In genomic region chr1:197519741-197520334, GRCh38 we compare ENCODE assay signal across 9 cellular contexts.
DNase-seq lines count a peak whose midpoint lies in the region; ATAC-seq and TF ChIP-seq lines count a peak whose summit lies in the region.
"Had no signal": no experiment of that assay in that cellular context is flagged by ENCODE, and none has a peak within 500 bp of the region (broad histone marks: within the 10 kb centered on the region; RNA-seq: fewer than 3 reads in every experiment).

No MANE protein-coding gene starts in this region.

- no peak overlapping the region for H3K27ac Mint-ChIP-seq in nephron

- no peaks in the 10 kb centered on the region for H3K36me3 Mint-ChIP-seq in nephron (ENCODE audit: low read depth)

- intact Hi-C loops in posterior cingulate gyrus (cut with DNase I): loop anchor here (10.0 kb wide), 2 partner anchors 405 to 1165 kb away; no protein-coding TSS in a partner anchor

- H3K4me3 Mint-ChIP-seq in nephron: no peak overlapping the region

- H3K4me3 ChIP-seq in adipocyte (ENCODE audit: low read length): no peak overlapping the region

- peak; percentile 31 to 40 (median 32) for TF ChIP-seq CTCF in nephron (IDR thresholded peaks at IDR 0.05; ENCODE audit: unreplicated experiment in 3 of 3)

- no peaks in the 10 kb centered on the region for H3K9me3 Mint-ChIP-seq in nephron

- no peaks in the 10 kb centered on the region for H3K36me3 ChIP-seq in adipocyte (ENCODE audit: control insufficient read depth, insufficient read depth, low read length, severe bottlenecking)

- DNase-seq in DMS 273 (lab: John Stamatoyannopoulos, UW; ENCODE audit: unreplicated experiment) (peak; percentile 38), DMS 273 treated with DMSO at 0.1 percent for 48 hours (lab: John Stamatoyannopoulos, UW) (no peak), HT1080 (ENCODE audit: low read depth) (peak; percentile 31), adipocyte (ENCODE audit: low read depth) (peak; percentile 53), posterior cingulate gyrus (no peak)
- DNase-seq in activated CD4-positive, alpha-beta T cell treated with anti-CD3 and anti-CD28 coated beads for 4 hours: no peak
- DNase-seq: NCI-H1048 had no signal

- H3K4me1 ChIP-seq in adipocyte (ENCODE audit: control insufficient read depth, insufficient read depth, low read length): peaks cover 12% of the 10 kb centered on the region

- no peak overlapping the region for H3K9ac ChIP-seq in adipocyte (ENCODE audit: low read length)

- ATAC-seq in GM18517 (IDR thresholded peaks at IDR 0.05; ENCODE audit: unreplicated experiment): no peak

- no peaks in the 10 kb centered on the region for H3K27me3 ChIP-seq in adipocyte (replicated peaks; ENCODE audit: control insufficient read depth, insufficient read depth, low read length)

- no peaks in the 10 kb centered on the region for H3K4me1 Mint-ChIP-seq in nephron

- H3K9me3 ChIP-seq in adipocyte (ENCODE audit: control insufficient read depth, low read length): no peaks in the 10 kb centered on the region

- no peaks in the 10 kb centered on the region for H3K27me3 Mint-ChIP-seq in nephron (ENCODE audit: low read depth)

Comparison
In these comparisons a context has a peak if more than half of its experiments do, and no peak if none do; other contexts are left out.
1. DNase-seq: peak in DMS 273 (single experiment), HT1080 (single experiment) and adipocyte (single experiment); none in DMS 273 treated with DMSO at 0.1 percent for 48 hours (single experiment), activated CD4-positive, alpha-beta T cell treated with anti-CD3 and anti-CD28 coated beads for 4 hours (0 of 2) and posterior cingulate gyrus (0 of 10).